ENCODE assay signal across 17 cellular contexts in genomic region chr16:19406891-19407491, GRCh38. TPM values are rescaled to one million over a fixed set of nuclear protein-coding genes. Genes with fewer than 3 reads are reported as not detected.
DNase-seq lines count a peak whose midpoint lies in the region; ATAC-seq and TF ChIP-seq lines count a peak whose summit lies in the region.
"Had no signal": no experiment of that assay in that cellular context is flagged by ENCODE, and none has a peak within 500 bp of the region (broad histone marks: within the 10 kb centered on the region; RNA-seq: fewer than 3 reads in every experiment).

No MANE protein-coding gene starts in this region.

- peaks cover 13% of the 10 kb centered on the region for H3K4me1 Mint-ChIP-seq in neural crest cell

- H3K9ac ChIP-seq in NT2/D1 (ENCODE audit: insufficient read length, low read depth): no peak overlapping the region
- H3K9ac ChIP-seq: BLaER1, GM23248 had no signal

- TF ChIP-seq CTCF in neural crest cell (conservative IDR thresholded peaks at IDR 0.05): no peak
- no peak for TF ChIP-seq CTCF in psoas muscle (IDR thresholded peaks at IDR 0.05)

- H3K4me1 ChIP-seq in NT2/D1 (ENCODE audit: insufficient read depth, insufficient read length) (no peaks in the 10 kb centered on the region), psoas muscle (no peaks in the 10 kb centered on the region)

- no peaks in the 10 kb centered on the region for H3K9me3 Mint-ChIP-seq in neural crest cell

- no peak overlapping the region for H3K27ac ChIP-seq in psoas muscle
- H3K27ac ChIP-seq: BLaER1, GM23248 had no signal

- ATAC-seq in GM19324 (IDR thresholded peaks at IDR 0.05; ENCODE audit: low FRiP score, unreplicated experiment) (no peak), psoas muscle (no peak), HG03139 (IDR thresholded peaks at IDR 0.05; ENCODE audit: unreplicated experiment) (no peak)
- ATAC-seq: GM12878 had no signal

- no peak overlapping the region for H3K4me3 ChIP-seq in NT2/D1 (ENCODE audit: insufficient read length, low read depth)
- no peak overlapping the region for H3K4me3 ChIP-seq in psoas muscle
- H3K4me3 ChIP-seq: BLaER1, GM12878, GM23248 had no signal

- peaks cover 33% of the 10 kb centered on the region for H3K27me3 ChIP-seq in NT2/D1 (ENCODE audit: insufficient read depth, insufficient read length)
- peaks cover 4 to 39% (median 4%) of the 10 kb centered on the region in 3 donors for H3K27me3 ChIP-seq in psoas muscle (ENCODE audit: insufficient read depth in 3 of 3, low read length in 2 of 3)

- peaks cover 46% of the 10 kb centered on the region for H3K27me3 Mint-ChIP-seq in neural crest cell (ENCODE audit: low read depth)

- DNase-seq in H4 (ENCODE audit: low spot score) (peak; percentile 22), NT2/D1 (ENCODE audit: low read depth, low spot score) (peak; percentile 77), neural crest cell (ENCODE audit: low read depth, low spot score) (no peak), NCI-H345 treated with DMSO at 0.1 percent for 48 hours (lab: John Stamatoyannopoulos, UW; ENCODE audit: unreplicated experiment) (no peak), psoas muscle (no peak)
- DNase-seq: 8988T; CD4-positive, alpha-beta memory T cell; DMS79 treated with DMSO at 0.1 percent for 48 hours; GM23248; H7 had no signal

- peak overlapping the region; percentile 10 for H3K27ac Mint-ChIP-seq in neural crest cell (ENCODE audit: unreplicated experiment)
- H3K27ac Mint-ChIP-seq: CD14-positive monocyte; CD4-positive, alpha-beta memory T cell had no signal

- H3K4me3 Mint-ChIP-seq in neural crest cell: no peak overlapping the region
- H3K4me3 Mint-ChIP-seq: CD14-positive monocyte; CD4-positive, alpha-beta memory T cell had no signal

- no peaks in the 10 kb centered on the region for H3K36me3 ChIP-seq in NT2/D1 (ENCODE audit: insufficient read depth, insufficient read length, low read length)
- H3K36me3 ChIP-seq in psoas muscle (ENCODE audit: insufficient read depth in 1 of 2, low read depth in 1 of 2): no peaks in the 10 kb centered on the region
- H3K36me3 ChIP-seq: BLaER1 had no signal

- peaks cover 40% of the 10 kb centered on the region for H3K9me3 ChIP-seq in NT2/D1 (ENCODE audit: insufficient read depth, low read length)
- peaks cover 4% of the 10 kb centered on the region for H3K9me3 ChIP-seq in psoas muscle

- H3K36me3 Mint-ChIP-seq in neural crest cell (ENCODE audit: low read depth): no peaks in the 10 kb centered on the region
- H3K36me3 Mint-ChIP-seq: CD14-positive monocyte; CD4-positive, alpha-beta memory T cell had no signal

- WGBS in psoas muscle, 3 donors: 50 to 62% (median 53%) methylated on average over 5 of the region's 5 CpGs

- intact Hi-C loops in psoas muscle (cut with DNase I): no loop called here

RNA-seq across cellular contexts. Expression of gene TMC5, which starts 10.7 kb away (rescaled TPM):
- not detected in 2 replicates for total RNA-seq in H4 (2014; rRNA removed; shearing (Covaris generic))
- total RNA-seq in neural crest cell (not detected in 2 replicates), psoas muscle (not detected)
- polyA plus RNA-seq in psoas muscle: under 1 TPM in 2 of 3 donors, not detected in 1; 0.01 to 0.04 TPM
- total RNA-seq: CD4-positive, alpha-beta memory T cell; G401; GM12878; GM23248 had no signal
- polyA plus RNA-seq: AG04450, CD14-positive monocyte, GM23248 had no signal

Comparison
In these comparisons a context has a peak if more than half of its experiments do, and no peak if none do; other contexts are left out.
1. DNase-seq: peak in H4 (single experiment) and NT2/D1 (single experiment); none in neural crest cell (single experiment), NCI-H345 treated with DMSO at 0.1 percent for 48 hours (single experiment) and psoas muscle (0 of 2).